Comparison of ENCODE assay signal across 1 cellular context in the genomic region with DNA sequence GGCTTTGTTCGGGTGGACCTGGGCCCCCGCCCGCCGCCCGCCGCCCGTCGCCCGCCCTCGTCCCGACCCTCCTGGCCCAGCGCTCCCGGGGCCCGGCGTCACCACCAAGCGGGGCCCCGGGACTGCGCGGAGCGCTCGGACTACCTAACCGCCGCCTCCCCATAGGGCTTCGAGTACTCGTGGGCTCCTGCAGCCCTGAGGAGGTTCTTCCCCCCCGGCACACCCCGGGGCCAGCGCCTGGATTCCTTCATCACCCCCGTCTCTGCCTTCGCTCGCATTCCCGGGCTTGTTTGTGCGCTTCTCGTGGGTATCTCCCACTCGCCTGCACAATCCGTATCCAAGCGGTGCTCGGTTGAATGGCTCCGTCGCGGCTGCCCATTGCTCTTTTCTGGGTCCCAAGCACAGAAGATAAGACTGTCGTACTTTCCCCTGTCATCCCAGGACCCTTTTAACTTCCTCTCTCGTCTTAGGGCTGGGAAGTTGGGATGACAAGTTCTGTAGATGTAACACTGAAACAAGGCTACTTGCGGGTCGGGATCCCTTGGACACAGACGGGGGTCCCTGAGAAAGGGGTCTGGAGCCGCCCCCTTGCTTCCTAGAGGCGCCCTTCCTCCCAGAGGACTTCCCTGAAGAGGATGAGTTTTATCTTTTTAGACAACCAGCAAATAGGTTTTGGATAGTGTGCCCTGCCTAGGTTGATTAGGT.
TF ChIP-seq lines count a peak whose summit lies in the region.

No MANE protein-coding gene starts in this region.

TF ChIP-seq in HepG2, 621 proteins besides CTCF, POLR2A, EP300 and RAD21 (continued from another document):
- TF ChIP-seq, protein P1, sequence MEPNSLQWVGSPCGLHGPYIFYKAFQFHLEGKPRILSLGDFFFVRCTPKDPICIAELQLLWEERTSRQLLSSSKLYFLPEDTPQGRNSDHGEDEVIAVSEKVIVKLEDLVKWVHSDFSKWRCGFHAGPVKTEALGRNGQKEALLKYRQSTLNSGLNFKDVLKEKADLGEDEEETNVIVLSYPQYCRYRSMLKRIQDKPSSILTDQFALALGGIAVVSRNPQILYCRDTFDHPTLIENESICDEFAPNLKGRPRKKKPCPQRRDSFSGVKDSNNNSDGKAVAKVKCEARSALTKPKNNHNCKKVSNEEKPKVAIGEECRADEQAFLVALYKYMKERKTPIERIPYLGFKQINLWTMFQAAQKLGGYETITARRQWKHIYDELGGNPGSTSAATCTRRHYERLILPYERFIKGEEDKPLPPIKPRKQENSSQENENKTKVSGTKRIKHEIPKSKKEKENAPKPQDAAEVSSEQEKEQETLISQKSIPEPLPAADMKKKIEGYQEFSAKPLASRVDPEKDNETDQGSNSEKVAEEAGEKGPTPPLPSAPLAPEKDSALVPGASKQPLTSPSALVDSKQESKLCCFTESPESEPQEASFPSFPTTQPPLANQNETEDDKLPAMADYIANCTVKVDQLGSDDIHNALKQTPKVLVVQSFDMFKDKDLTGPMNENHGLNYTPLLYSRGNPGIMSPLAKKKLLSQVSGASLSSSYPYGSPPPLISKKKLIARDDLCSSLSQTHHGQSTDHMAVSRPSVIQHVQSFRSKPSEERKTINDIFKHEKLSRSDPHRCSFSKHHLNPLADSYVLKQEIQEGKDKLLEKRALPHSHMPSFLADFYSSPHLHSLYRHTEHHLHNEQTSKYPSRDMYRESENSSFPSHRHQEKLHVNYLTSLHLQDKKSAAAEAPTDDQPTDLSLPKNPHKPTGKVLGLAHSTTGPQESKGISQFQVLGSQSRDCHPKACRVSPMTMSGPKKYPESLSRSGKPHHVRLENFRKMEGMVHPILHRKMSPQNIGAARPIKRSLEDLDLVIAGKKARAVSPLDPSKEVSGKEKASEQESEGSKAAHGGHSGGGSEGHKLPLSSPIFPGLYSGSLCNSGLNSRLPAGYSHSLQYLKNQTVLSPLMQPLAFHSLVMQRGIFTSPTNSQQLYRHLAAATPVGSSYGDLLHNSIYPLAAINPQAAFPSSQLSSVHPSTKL (CRISPR knock-in tag; IDR thresholded peaks at IDR 0.05): no peak
- TF ChIP-seq, protein P2, sequence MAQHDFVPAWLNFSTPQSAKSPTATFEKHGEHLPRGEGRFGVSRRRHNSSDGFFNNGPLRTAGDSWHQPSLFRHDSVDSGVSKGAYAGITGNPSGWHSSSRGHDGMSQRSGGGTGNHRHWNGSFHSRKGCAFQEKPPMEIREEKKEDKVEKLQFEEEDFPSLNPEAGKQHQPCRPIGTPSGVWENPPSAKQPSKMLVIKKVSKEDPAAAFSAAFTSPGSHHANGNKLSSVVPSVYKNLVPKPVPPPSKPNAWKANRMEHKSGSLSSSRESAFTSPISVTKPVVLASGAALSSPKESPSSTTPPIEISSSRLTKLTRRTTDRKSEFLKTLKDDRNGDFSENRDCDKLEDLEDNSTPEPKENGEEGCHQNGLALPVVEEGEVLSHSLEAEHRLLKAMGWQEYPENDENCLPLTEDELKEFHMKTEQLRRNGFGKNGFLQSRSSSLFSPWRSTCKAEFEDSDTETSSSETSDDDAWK (CRISPR knock-in tag; IDR thresholded peaks at IDR 0.05): no peak
- TF ChIP-seq, protein P3, sequence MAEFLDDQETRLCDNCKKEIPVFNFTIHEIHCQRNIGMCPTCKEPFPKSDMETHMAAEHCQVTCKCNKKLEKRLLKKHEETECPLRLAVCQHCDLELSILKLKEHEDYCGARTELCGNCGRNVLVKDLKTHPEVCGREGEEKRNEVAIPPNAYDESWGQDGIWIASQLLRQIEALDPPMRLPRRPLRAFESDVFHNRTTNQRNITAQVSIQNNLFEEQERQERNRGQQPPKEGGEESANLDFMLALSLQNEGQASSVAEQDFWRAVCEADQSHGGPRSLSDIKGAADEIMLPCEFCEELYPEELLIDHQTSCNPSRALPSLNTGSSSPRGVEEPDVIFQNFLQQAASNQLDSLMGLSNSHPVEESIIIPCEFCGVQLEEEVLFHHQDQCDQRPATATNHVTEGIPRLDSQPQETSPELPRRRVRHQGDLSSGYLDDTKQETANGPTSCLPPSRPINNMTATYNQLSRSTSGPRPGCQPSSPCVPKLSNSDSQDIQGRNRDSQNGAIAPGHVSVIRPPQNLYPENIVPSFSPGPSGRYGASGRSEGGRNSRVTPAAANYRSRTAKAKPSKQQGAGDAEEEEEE (CRISPR knock-in tag; IDR thresholded peaks at IDR 0.05; ENCODE audit: borderline replicate concordance): peak; percentile 12; the same call in 1 of the 2 replicates
- TF ChIP-seq LCORL (IDR thresholded peaks at IDR 0.05): no peak
- 0 out of 2 replicates have a peak, but pooled peaks have one; percentile 7 for TF ChIP-seq LCORL (CRISPR knock-in tag; IDR thresholded peaks at IDR 0.05)
- TF ChIP-seq ZNF768 (CRISPR knock-in tag; IDR thresholded peaks at IDR 0.05): no peak
- peak; percentile 8 for TF ChIP-seq RBM39 (IDR thresholded peaks at IDR 0.05; ENCODE audit: low read depth, low read length, poor library complexity, severe bottlenecking)
- TF ChIP-seq ZMYM2 (CRISPR knock-in tag; IDR thresholded peaks at IDR 0.05): no peak
- no peak for TF ChIP-seq ZNF275 (CRISPR knock-in tag; IDR thresholded peaks at IDR 0.05; ENCODE audit: borderline replicate concordance)
- TF ChIP-seq CCAR2 (optimal IDR thresholded peaks at IDR 0.05; ENCODE audit: low read depth, low read length): no peak
- TF ChIP-seq SNAPC4 (CRISPR knock-in tag; IDR thresholded peaks at IDR 0.05): no peak
- TF ChIP-seq GFI1 (CRISPR knock-in tag; IDR thresholded peaks at IDR 0.05; ENCODE audit: borderline replicate concordance): no peak
